8 cellular contexts compared by ENCODE assay signal in genomic region chr1:7704214-7705047, GRCh38.
DNase-seq lines count a peak whose midpoint lies in the region; ATAC-seq and TF ChIP-seq lines count a peak whose summit lies in the region.

No MANE protein-coding gene starts in this region.

- H3K4me3 ChIP-seq in SK-N-MC (peak overlapping the region; percentile 58; the same call in 1 of the 2 replicates), parathyroid adenoma (ENCODE audit: low read depth, low read length) (no peak overlapping the region), thoracic aorta (peak overlapping the region; percentile 71)

- BruUV-seq in Calu3 (replicated peaks; lab: Mats Ljungman, UMichigan), result no TSS peak

- peaks cover 22% of the 10 kb centered on the region for H3K36me3 Mint-ChIP-seq in Calu3 (ENCODE audit: insufficient read depth, unreplicated experiment)
- H3K36me3 Mint-ChIP-seq in activated naive CD4-positive, alpha-beta T cell treated with anti-CD3 and anti-CD28 coated beads, Interleukin-2, amount 10 ng/mL, durations not matched to agents 7 days and 5 days, result no peaks in the 10 kb centered on the region

- peak overlapping the region; percentile 55 for H3K4me2 ChIP-seq in parathyroid adenoma (ENCODE audit: low read length)

- H3K4me1 Mint-ChIP-seq in Calu3 (ENCODE audit: low read depth, unreplicated experiment), result no peaks in the 10 kb centered on the region
- peaks cover 11% of the 10 kb centered on the region for H3K4me1 Mint-ChIP-seq in activated naive CD4-positive, alpha-beta T cell treated with anti-CD3 and anti-CD28 coated beads, Interleukin-2, amount 10 ng/mL, durations not matched to agents 7 days and 5 days

- H3K27ac ChIP-seq in SK-N-MC (no peak overlapping the region), parathyroid adenoma (no peak overlapping the region), thoracic aorta (no peak overlapping the region)

- ATAC-seq in GM21529 (IDR thresholded peaks at IDR 0.05; ENCODE audit: unreplicated experiment), result peak; percentile 96
- peak; percentile 91 for ATAC-seq in thoracic aorta (ENCODE audit: insufficient number of reproducible peaks, low FRiP score, low read depth)

- H3K4me3 Mint-ChIP-seq in Calu3 (ENCODE audit: low read depth, unreplicated experiment), result peak overlapping the region; percentile 64
- peak overlapping the region; percentile 70 for H3K4me3 Mint-ChIP-seq in activated naive CD4-positive, alpha-beta T cell treated with anti-CD3 and anti-CD28 coated beads, Interleukin-2, amount 10 ng/mL, durations not matched to agents 7 days and 5 days

- CTCF ChIA-PET in Calu3 (lab: Charles Lee), result interaction anchor here (1.0 kb wide), 1 partner anchor 47 kb away, joined by 6 read pairs; no protein-coding TSS in a partner anchor
- CTCF ChIA-PET in activated naive CD4-positive, alpha-beta T cell treated with anti-CD3 and anti-CD28 coated beads, Interleukin-2, amount 10 ng/mL, durations not matched to agents 7 days and 5 days (lab: Charles Lee), result no interaction called here

- intact Hi-C loops in Calu3 (cut with micrococcal nuclease; ENCODE audit: unreplicated experiment), result no loop called here

- TF ChIP-seq RAD21 in Ishikawa (IDR thresholded peaks at IDR 0.05; ENCODE audit: low read depth), result no peak

- H3K27me3 Mint-ChIP-seq in Calu3 (ENCODE audit: unreplicated experiment), result peaks cover 41% of the 10 kb centered on the region
- peaks cover 85% of the 10 kb centered on the region for H3K27me3 Mint-ChIP-seq in activated naive CD4-positive, alpha-beta T cell treated with anti-CD3 and anti-CD28 coated beads, Interleukin-2, amount 10 ng/mL, durations not matched to agents 7 days and 5 days

- H3K36me3 ChIP-seq in SK-N-MC (ENCODE audit: insufficient read depth, low read length) (no peaks in the 10 kb centered on the region), parathyroid adenoma (ENCODE audit: control insufficient read depth, insufficient read depth, low read length) (no peaks in the 10 kb centered on the region), thoracic aorta (no peaks in the 10 kb centered on the region)

- no peak overlapping the region for H3K27ac Mint-ChIP-seq in Calu3 (ENCODE audit: unreplicated experiment)
- H3K27ac Mint-ChIP-seq in activated naive CD4-positive, alpha-beta T cell treated with anti-CD3 and anti-CD28 coated beads, Interleukin-2, amount 10 ng/mL, durations not matched to agents 7 days and 5 days, result no peak overlapping the region

- no peaks in the 10 kb centered on the region for H3K79me2 ChIP-seq in parathyroid adenoma

- DNase-seq in Calu3 (peak; percentile 95), SK-N-MC (ENCODE audit: low read depth, low spot score) (no peak), globus pallidus (ENCODE audit: low spot score) (peak; percentile 93), thoracic aorta (ENCODE audit: low spot score) (peak; percentile 71)
- DNase-seq in activated naive CD4-positive, alpha-beta T cell treated with anti-CD3 and anti-CD28 coated beads, Interleukin-2, amount 10 ng/mL, durations not matched to agents 7 days and 5 days, result peak; percentile 93

- no peak overlapping the region for H3K9ac ChIP-seq in SK-N-MC (ENCODE audit: insufficient read length)
- H3K9ac ChIP-seq in parathyroid adenoma, result no peak overlapping the region

- H3K9me3 ChIP-seq in SK-N-MC (ENCODE audit: low read depth, low read length) (no peaks in the 10 kb centered on the region), parathyroid adenoma (ENCODE audit: control insufficient read depth, low read length) (no peaks in the 10 kb centered on the region), thoracic aorta (no peaks in the 10 kb centered on the region)

- no peaks in the 10 kb centered on the region for H3K9me3 Mint-ChIP-seq in Calu3 (ENCODE audit: low read depth, unreplicated experiment)
- no peaks in the 10 kb centered on the region for H3K9me3 Mint-ChIP-seq in activated naive CD4-positive, alpha-beta T cell treated with anti-CD3 and anti-CD28 coated beads, Interleukin-2, amount 10 ng/mL, durations not matched to agents 7 days and 5 days

- H3K4me1 ChIP-seq in parathyroid adenoma, result no peaks in the 10 kb centered on the region
- peaks cover 0 to 13% of the 10 kb centered on the region in 2 donors for H3K4me1 ChIP-seq in thoracic aorta (ENCODE audit: control insufficient read depth in 1 of 2, low read depth in 2 of 2)

- TF ChIP-seq EP300 in Ishikawa (IDR thresholded peaks at IDR 0.05; ENCODE audit: borderline replicate concordance), result no peak

- TF ChIP-seq CTCF in Calu3 (IDR thresholded peaks at IDR 0.05; ENCODE audit: unreplicated experiment), result no peak
- no peak for TF ChIP-seq CTCF in parathyroid adenoma (IDR thresholded peaks at IDR 0.05)
- no peak for TF ChIP-seq CTCF in thoracic aorta (IDR thresholded peaks at IDR 0.05)

- H2AFZ ChIP-seq in parathyroid adenoma, result no peak overlapping the region

- H3K27me3 ChIP-seq in parathyroid adenoma (ENCODE audit: control insufficient read depth, insufficient read depth, low read length), result no peaks in the 10 kb centered on the region
- no peaks in the 10 kb centered on the region for H3K27me3 ChIP-seq in thoracic aorta (replicated peaks; ENCODE audit: insufficient read depth)

TF ChIP-seq in Ishikawa, 13 proteins besides CTCF, POLR2A, EP300 and RAD21:
- TF ChIP-seq USF1 (IDR thresholded peaks at IDR 0.05) (no peak), CREB1 (IDR thresholded peaks at IDR 0.05; ENCODE audit: low read depth) (peak; percentile 73), EGR1 (IDR thresholded peaks at IDR 0.05) (no peak)
TF ChIP-seq in Ishikawa: peak in this region for 1.
